Comparison of ENCODE assay signal across 8 cellular contexts in genomic region chr19:40529093-40529954, GRCh38. TPM values are rescaled to one million over a fixed set of nuclear protein-coding genes. Genes with fewer than 3 reads are reported as not detected.
A peak's percentile ranks its signal among the peaks of the same experiment; 100 is the strongest.
DNase-seq lines count a peak whose midpoint lies in the region; ATAC-seq and TF ChIP-seq lines count a peak whose summit lies in the region.

No MANE protein-coding gene starts in this region.

- no peaks in the 10 kb centered on the region for H3K27me3 ChIP-seq in layer of hippocampus (ENCODE audit: control insufficient read depth, insufficient read depth, low read length)

- peak overlapping the region; percentile 47 for H3K4me3 Mint-ChIP-seq in activated CD4-positive, alpha-beta T cell treated with anti-CD3 and anti-CD28 coated beads for 36 hours
- peak overlapping the region; percentile 69 for H3K4me3 Mint-ChIP-seq in chondrocyte (ENCODE audit: unreplicated experiment)

- peaks cover 11% of the 10 kb centered on the region for H3K4me1 Mint-ChIP-seq in activated CD4-positive, alpha-beta T cell treated with anti-CD3 and anti-CD28 coated beads for 36 hours
- H3K4me1 Mint-ChIP-seq in chondrocyte (ENCODE audit: low read depth): peaks cover 11% of the 10 kb centered on the region

- peak; percentile 46 for DNase-seq in DMS 273 treated with DMSO at 0.1 percent for 48 hours (lab: John Stamatoyannopoulos, UW)
- DNase-seq in NCI-H446 (lab: John Stamatoyannopoulos, UW): peak; percentile 65 to 96
- peak; percentile 95 for DNase-seq in activated CD4-positive, alpha-beta T cell treated with anti-CD3 and anti-CD28 coated beads for 36 hours
- DNase-seq in chondrocyte (ENCODE audit: low spot score): no peak
- peak; percentile 89 for DNase-seq in stimulated activated CD4-positive, alpha-beta T cell treated with anti-CD3 and anti-CD28 coated beads, Interleukin-15, amount 100 ng/mL, for 24 hours

- CTCF ChIA-PET in activated CD4-positive, alpha-beta T cell treated with anti-CD3 and anti-CD28 coated beads for 36 hours (lab: Charles Lee): interaction anchor here (0.6 to 1.0 kb wide), 5 partner anchors 19 to 1046 kb away, joined by 3 read pairs; no protein-coding TSS in a partner anchor

- intact Hi-C loops in activated CD4-positive, alpha-beta T cell treated with anti-CD3 and anti-CD28 coated beads for 36 hours (cut with DNase I, micrococcal nuclease): loop anchor here (1.0 to 10.0 kb wide), 12 partner anchors 41 to 244 kb away; partner anchors contain the start of genes AKT2 (in 1 of the 2), BLVRB (in 1 of the 2), C19orf47 (in 1 of the 2) and PLD3 (in 1 of the 2)

- POLR2A ChIA-PET in activated CD4-positive, alpha-beta T cell treated with anti-CD3 and anti-CD28 coated beads for 36 hours (lab: Charles Lee): no interaction called here

- H3K36me3 Mint-ChIP-seq in activated CD4-positive, alpha-beta T cell treated with anti-CD3 and anti-CD28 coated beads for 36 hours (ENCODE audit: low read depth): no peaks in the 10 kb centered on the region
- H3K36me3 Mint-ChIP-seq in chondrocyte (ENCODE audit: low read depth): peaks cover 3% of the 10 kb centered on the region

- peak overlapping the region; percentile 46 for H3K27ac ChIP-seq in layer of hippocampus (ENCODE audit: low read depth, low read length)

- ATAC-seq in HG02759 (IDR thresholded peaks at IDR 0.05; ENCODE audit: unreplicated experiment) (peak; percentile 70), HG02571 (IDR thresholded peaks at IDR 0.05; ENCODE audit: unreplicated experiment) (no peak)
- ATAC-seq in activated CD4-positive, alpha-beta T cell treated with anti-CD3 and anti-CD28 coated beads for 36 hours: peak; percentile 75

- H3K27me3 Mint-ChIP-seq in activated CD4-positive, alpha-beta T cell treated with anti-CD3 and anti-CD28 coated beads for 36 hours: peaks cover 19% of the 10 kb centered on the region
- H3K27me3 Mint-ChIP-seq in chondrocyte (ENCODE audit: low read depth): peaks cover 26% of the 10 kb centered on the region

- peak; percentile 94 for TF ChIP-seq CTCF in chondrocyte (IDR thresholded peaks at IDR 0.05)

- H3K27ac Mint-ChIP-seq in activated CD4-positive, alpha-beta T cell treated with anti-CD3 and anti-CD28 coated beads for 36 hours: no peak overlapping the region
- H3K27ac Mint-ChIP-seq in chondrocyte (ENCODE audit: unreplicated experiment): no peak overlapping the region

- no peaks in the 10 kb centered on the region for H3K9me3 Mint-ChIP-seq in activated CD4-positive, alpha-beta T cell treated with anti-CD3 and anti-CD28 coated beads for 36 hours (ENCODE audit: low read depth)
- no peaks in the 10 kb centered on the region for H3K9me3 Mint-ChIP-seq in chondrocyte (ENCODE audit: low read depth)

RNA-seq across cellular contexts. Expression of gene SHKBP1, which starts 47.3 kb away (rescaled TPM):
- total RNA-seq in activated CD4-positive, alpha-beta T cell treated with anti-CD3 and anti-CD28 coated beads for 36 hours: 100 to 1,000 TPM; 100 to 155 TPM
- 40.9 to 47.8 TPM (median 46.8 TPM) in 3 replicates for total RNA-seq in chondrocyte
